2 cellular contexts compared by ENCODE assay signal in genomic region chr1:44698138-44698537, GRCh38.
A peak's percentile ranks its signal among the peaks of the same experiment; 100 is the strongest.
TF ChIP-seq lines count a peak whose summit lies in the region.

No MANE protein-coding gene starts in this region.

TF ChIP-seq in GM12891, 5 proteins besides CTCF, POLR2A, EP300 and RAD21:
- TF ChIP-seq POLR2AphosphoS5 (IDR thresholded peaks at IDR 0.05; ENCODE audit: low read depth, low read length) (no peak), SPI1 (IDR thresholded peaks at IDR 0.05; ENCODE audit: low read depth, low read length) (no peak), TAF1 (IDR thresholded peaks at IDR 0.05; ENCODE audit: low read depth, low read length) (no peak), PAX5 (IDR thresholded peaks at IDR 0.05; ENCODE audit: insufficient read depth, low read length, severe bottlenecking) (no peak), POU2F2 (IDR thresholded peaks at IDR 0.05; ENCODE audit: low read depth, low read length) (no peak)

TF ChIP-seq in GM12878, 131 proteins besides CTCF, POLR2A, EP300 and RAD21:
- no peak for TF ChIP-seq ZBTB40 (IDR thresholded peaks at IDR 0.05; ENCODE audit: borderline replicate concordance)
- TF ChIP-seq, protein P1, sequence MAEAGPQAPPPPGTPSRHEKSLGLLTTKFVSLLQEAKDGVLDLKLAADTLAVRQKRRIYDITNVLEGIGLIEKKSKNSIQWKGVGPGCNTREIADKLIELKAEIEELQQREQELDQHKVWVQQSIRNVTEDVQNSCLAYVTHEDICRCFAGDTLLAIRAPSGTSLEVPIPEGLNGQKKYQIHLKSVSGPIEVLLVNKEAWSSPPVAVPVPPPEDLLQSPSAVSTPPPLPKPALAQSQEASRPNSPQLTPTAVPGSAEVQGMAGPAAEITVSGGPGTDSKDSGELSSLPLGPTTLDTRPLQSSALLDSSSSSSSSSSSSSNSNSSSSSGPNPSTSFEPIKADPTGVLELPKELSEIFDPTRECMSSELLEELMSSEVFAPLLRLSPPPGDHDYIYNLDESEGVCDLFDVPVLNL (IDR thresholded peaks at IDR 0.05; ENCODE audit: low read depth, low read length), result no peak
- TF ChIP-seq MYB (IDR thresholded peaks at IDR 0.05; ENCODE audit: borderline replicate concordance, low read depth, low read length), result no peak
- TF ChIP-seq TARDBP (IDR thresholded peaks at IDR 0.05; ENCODE audit: borderline replicate concordance), result no peak
- no peak for TF ChIP-seq SMARCA5 (IDR thresholded peaks at IDR 0.05)
- TF ChIP-seq ASH2L (IDR thresholded peaks at IDR 0.05; ENCODE audit: borderline replicate concordance, low read depth), result no peak
- TF ChIP-seq FOXM1 (IDR thresholded peaks at IDR 0.05; ENCODE audit: low read depth, low read length), result peak; percentile 29; the same call in 1 of the 2 replicates
- peak; percentile 61; the same call in 1 of the 2 replicates for TF ChIP-seq RUNX3 (IDR thresholded peaks at IDR 0.05; ENCODE audit: low read length)
- TF ChIP-seq IKZF2 (IDR thresholded peaks at IDR 0.05), result 0 out of 4 replicates have a peak, but pooled peaks of 1 of the 2 experiments have one; percentile 29
- 0 out of 4 replicates have a peak, but pooled peaks of 1 of the 2 experiments have one; percentile 42 for TF ChIP-seq ETV6 (conservative IDR thresholded peaks at IDR 0.05 in 1 of 2, IDR thresholded peaks at IDR 0.05 in 1 of 2; ENCODE audit: borderline replicate concordance in 1 of 2, low read depth in 1 of 2)
- no peak for TF ChIP-seq LARP7 (IDR thresholded peaks at IDR 0.05)
- no peak for TF ChIP-seq SP1 (IDR thresholded peaks at IDR 0.05; ENCODE audit: low read depth, low read length)
- TF ChIP-seq ZSCAN29 (IDR thresholded peaks at IDR 0.05), result no peak
- peak; percentile 25; the same call in 1 of the 2 replicates for TF ChIP-seq CREM (IDR thresholded peaks at IDR 0.05; ENCODE audit: low read depth)
- peak; percentile 75 for TF ChIP-seq EED (IDR thresholded peaks at IDR 0.05; ENCODE audit: low read depth)
- TF ChIP-seq, protein P2, sequence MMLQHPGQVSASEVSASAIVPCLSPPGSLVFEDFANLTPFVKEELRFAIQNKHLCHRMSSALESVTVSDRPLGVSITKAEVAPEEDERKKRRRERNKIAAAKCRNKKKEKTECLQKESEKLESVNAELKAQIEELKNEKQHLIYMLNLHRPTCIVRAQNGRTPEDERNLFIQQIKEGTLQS (IDR thresholded peaks at IDR 0.05; ENCODE audit: borderline replicate concordance, extremely low read depth, low read depth, low read length), result no peak
- TF ChIP-seq CUX1 (IDR thresholded peaks at IDR 0.05; ENCODE audit: insufficient replicate concordance, low read depth, low read length), result no peak
- TF ChIP-seq ZNF207 (IDR thresholded peaks at IDR 0.05; ENCODE audit: borderline replicate concordance), result no peak
- TF ChIP-seq, protein P3, sequence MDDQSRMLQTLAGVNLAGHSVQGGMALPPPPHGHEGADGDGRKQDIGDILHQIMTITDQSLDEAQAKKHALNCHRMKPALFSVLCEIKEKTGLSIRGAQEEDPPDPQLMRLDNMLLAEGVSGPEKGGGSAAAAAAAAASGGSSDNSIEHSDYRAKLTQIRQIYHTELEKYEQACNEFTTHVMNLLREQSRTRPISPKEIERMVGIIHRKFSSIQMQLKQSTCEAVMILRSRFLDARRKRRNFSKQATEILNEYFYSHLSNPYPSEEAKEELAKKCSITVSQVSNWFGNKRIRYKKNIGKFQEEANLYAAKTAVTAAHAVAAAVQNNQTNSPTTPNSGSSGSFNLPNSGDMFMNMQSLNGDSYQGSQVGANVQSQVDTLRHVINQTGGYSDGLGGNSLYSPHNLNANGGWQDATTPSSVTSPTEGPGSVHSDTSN (IDR thresholded peaks at IDR 0.05; ENCODE audit: insufficient replicate concordance, low read depth, low read length), result no peak
- TF ChIP-seq BCL3 (IDR thresholded peaks at IDR 0.05; ENCODE audit: borderline replicate concordance, insufficient read depth, low read depth, low read length, poor library complexity, severe bottlenecking), result no peak
- no peak for TF ChIP-seq CBX5 (IDR thresholded peaks at IDR 0.05; ENCODE audit: low read depth)
- peak; percentile 39 for TF ChIP-seq MEF2B (IDR thresholded peaks at IDR 0.05; ENCODE audit: partially characterized antibody, poor library complexity, severe bottlenecking)
- TF ChIP-seq, protein P4, sequence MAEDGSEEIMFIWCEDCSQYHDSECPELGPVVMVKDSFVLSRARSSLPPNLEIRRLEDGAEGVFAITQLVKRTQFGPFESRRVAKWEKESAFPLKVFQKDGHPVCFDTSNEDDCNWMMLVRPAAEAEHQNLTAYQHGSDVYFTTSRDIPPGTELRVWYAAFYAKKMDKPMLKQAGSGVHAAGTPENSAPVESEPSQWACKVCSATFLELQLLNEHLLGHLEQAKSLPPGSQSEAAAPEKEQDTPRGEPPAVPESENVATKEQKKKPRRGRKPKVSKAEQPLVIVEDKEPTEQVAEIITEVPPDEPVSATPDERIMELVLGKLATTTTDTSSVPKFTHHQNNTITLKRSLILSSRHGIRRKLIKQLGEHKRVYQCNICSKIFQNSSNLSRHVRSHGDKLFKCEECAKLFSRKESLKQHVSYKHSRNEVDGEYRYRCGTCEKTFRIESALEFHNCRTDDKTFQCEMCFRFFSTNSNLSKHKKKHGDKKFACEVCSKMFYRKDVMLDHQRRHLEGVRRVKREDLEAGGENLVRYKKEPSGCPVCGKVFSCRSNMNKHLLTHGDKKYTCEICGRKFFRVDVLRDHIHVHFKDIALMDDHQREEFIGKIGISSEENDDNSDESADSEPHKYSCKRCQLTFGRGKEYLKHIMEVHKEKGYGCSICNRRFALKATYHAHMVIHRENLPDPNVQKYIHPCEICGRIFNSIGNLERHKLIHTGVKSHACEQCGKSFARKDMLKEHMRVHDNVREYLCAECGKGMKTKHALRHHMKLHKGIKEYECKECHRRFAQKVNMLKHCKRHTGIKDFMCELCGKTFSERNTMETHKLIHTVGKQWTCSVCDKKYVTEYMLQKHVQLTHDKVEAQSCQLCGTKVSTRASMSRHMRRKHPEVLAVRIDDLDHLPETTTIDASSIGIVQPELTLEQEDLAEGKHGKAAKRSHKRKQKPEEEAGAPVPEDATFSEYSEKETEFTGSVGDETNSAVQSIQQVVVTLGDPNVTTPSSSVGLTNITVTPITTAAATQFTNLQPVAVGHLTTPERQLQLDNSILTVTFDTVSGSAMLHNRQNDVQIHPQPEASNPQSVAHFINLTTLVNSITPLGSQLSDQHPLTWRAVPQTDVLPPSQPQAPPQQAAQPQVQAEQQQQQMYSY (CRISPR knock-in tag; IDR thresholded peaks at IDR 0.05), result no peak
